8 cellular contexts compared by ENCODE assay signal in genomic region chr5:146751781-146752401, GRCh38.
DNase-seq lines count a peak whose midpoint lies in the region; ATAC-seq, FAIRE-seq and TF ChIP-seq lines count a peak whose summit lies in the region.

No MANE protein-coding gene starts in this region.

- in situ Hi-C loops in HepG2 (cut with HindIII; ENCODE audit: extremely low pct_ligation_motif_present, low pct_unique_long_range_greater_than_20kb), result no loop called here

- no peak for DNase-seq in right lobe of liver
- no peak for DNase-seq in HepG2 (ENCODE audit: low spot score)
- DNase-seq in Jurkat, Clone E6-1 (ENCODE audit: low read depth, low spot score), result peak; percentile 91
- peak; percentile 70 for DNase-seq in activated effector memory CD4-positive, alpha-beta T cell treated with anti-CD3 and anti-CD28 coated beads, Interleukin-2, amount 50 U/mL, for 16 hours
- DNase-seq in stimulated activated CD8-positive, alpha-beta memory T cell treated with anti-CD3 and anti-CD28 coated beads, Interleukin-7, amount 100 ng/mL, for 24 hours (ENCODE audit: low read depth), result peak; percentile 13
- no peak for DNase-seq in substantia nigra (lab: John Stamatoyannopoulos, UW)
- no peak for DNase-seq in NCI-H526 treated with DMSO at 0.1 percent for 48 hours (lab: John Stamatoyannopoulos, UW)
- no peak for DNase-seq in foreskin keratinocyte

- 44% methylated on average over 3 of the region's 3 CpGs for WGBS in right lobe of liver (ENCODE audit: insufficient coverage, low coverage, low lambda C conversion rate, missing lambda C conversion rate)
- WGBS in HepG2 (ENCODE audit: low lambda C conversion rate), result 44% methylated on average over 3 of the region's 3 CpGs

- no peak for FAIRE-seq in HepG2 (lab: Jason Lieb, UNC)

- peaks cover 0 to 35% (median 0%) of the 10 kb centered on the region in 4 donors for H3K4me1 ChIP-seq in right lobe of liver
- no peaks in the 10 kb centered on the region for H3K4me1 ChIP-seq in HepG2 (ENCODE audit: insufficient read depth, low read length)
- H3K4me1 ChIP-seq in foreskin keratinocyte, result no peaks in the 10 kb centered on the region

- peak overlapping the region in 1 of 3 donors; percentile 66 for H3K27ac ChIP-seq in right lobe of liver
- H3K27ac ChIP-seq in HepG2 (ENCODE audit: extremely low read length, insufficient read depth, low read length), result no peak overlapping the region
- H3K27ac ChIP-seq in substantia nigra (ENCODE audit: low read depth, low read length, poor library complexity, severe bottlenecking), result no peak overlapping the region
- H3K27ac ChIP-seq in foreskin keratinocyte, result no peak overlapping the region

- H3K27me3 ChIP-seq in right lobe of liver, result no peaks in the 10 kb centered on the region
- no peaks in the 10 kb centered on the region for H3K27me3 ChIP-seq in HepG2 (ENCODE audit: control insufficient read depth in 1 of 2, insufficient read depth in 2 of 2, low read length in 2 of 2)
- no peaks in the 10 kb centered on the region for H3K27me3 ChIP-seq in foreskin keratinocyte

- no peak overlapping the region for H2AFZ ChIP-seq in HepG2 (ENCODE audit: low read length)

- TF ChIP-seq RAD21 in HepG2 (CRISPR knock-in tag; IDR thresholded peaks at IDR 0.05), result no peak

- POLR2A ChIA-PET in HepG2 (lab: Yijun Ruan, JAX), result no interaction called here

- H3K9ac ChIP-seq in HepG2 (ENCODE audit: insufficient read depth, low read depth, low read length), result no peak overlapping the region

- no TSS peak for BruUV-seq in HepG2 (replicated peaks; lab: Mats Ljungman, UMichigan)

- no peak overlapping the region for H3K4me3 ChIP-seq in right lobe of liver
- no peak overlapping the region for H3K4me3 ChIP-seq in HepG2 (replicated peaks in 1 of 3; ENCODE audit: insufficient read depth in 1 of 3, low read depth in 2 of 3, low read length in 3 of 3)
- no peak overlapping the region for H3K4me3 ChIP-seq in Jurkat, Clone E6-1 (ENCODE audit: low read length)

- no peaks in the 10 kb centered on the region for H3K9me3 ChIP-seq in right lobe of liver
- no peaks in the 10 kb centered on the region for H3K9me3 ChIP-seq in HepG2 (ENCODE audit: low read length)

- H4K20me1 ChIP-seq in HepG2 (ENCODE audit: insufficient read depth, low read length), result no peaks in the 10 kb centered on the region

- H3K79me2 ChIP-seq in HepG2 (ENCODE audit: insufficient read depth, low read length), result no peaks in the 10 kb centered on the region

- TF ChIP-seq POLR2A in right lobe of liver (IDR thresholded peaks at IDR 0.05), result no peak
- no peak for TF ChIP-seq POLR2A in HepG2 (IDR thresholded peaks at IDR 0.05; ENCODE audit: insufficient read depth in 1 of 2, low read depth in 2 of 2, low read length in 2 of 2)

- CTCF ChIA-PET in HepG2 (lab: Yijun Ruan, JAX; ENCODE audit: low intra/inter-chr PET ratio, low total read pairs), result no interaction called here

- intact Hi-C loops in right lobe of liver (cut with DNase I) (no loop called here), HepG2 (cut with micrococcal nuclease; ENCODE audit: unreplicated experiment) (no loop called here)

- no peak overlapping the region for H3K4me2 ChIP-seq in HepG2 (ENCODE audit: low read depth, low read length)

- TF ChIP-seq EP300 in HepG2 (IDR thresholded peaks at IDR 0.05; ENCODE audit: low read depth in 2 of 2, low read length in 2 of 2) (no peak), HepG2 (CRISPR knock-in tag; IDR thresholded peaks at IDR 0.05; ENCODE audit: borderline replicate concordance) (no peak)

- TF ChIP-seq CTCF in right lobe of liver (IDR thresholded peaks at IDR 0.05) (no peak), HepG2 (CRISPR knock-in tag; IDR thresholded peaks at IDR 0.05) (no peak), foreskin keratinocyte (conservative IDR thresholded peaks at IDR 0.05) (no peak)

- no peaks in the 10 kb centered on the region for H3K36me3 ChIP-seq in right lobe of liver
- no peaks in the 10 kb centered on the region for H3K36me3 ChIP-seq in HepG2 (replicated peaks in 1 of 2; ENCODE audit: control insufficient read depth in 1 of 2, insufficient read depth in 2 of 2, low read length in 2 of 2)

- ATAC-seq in right lobe of liver, result peak; percentile 13 to 68 (median 56)
- no peak for ATAC-seq in HepG2
- no peak for ATAC-seq in foreskin keratinocyte

TF ChIP-seq in HepG2, 621 proteins besides CTCF, POLR2A, EP300 and RAD21 (continues in another document):
- TF ChIP-seq TRAFD1 (CRISPR knock-in tag; IDR thresholded peaks at IDR 0.05; ENCODE audit: borderline replicate concordance) (no peak), ZNF263 (CRISPR knock-in tag; IDR thresholded peaks at IDR 0.05) (no peak), ARID4A (CRISPR knock-in tag; IDR thresholded peaks at IDR 0.05; ENCODE audit: borderline replicate concordance) (no peak), HES4 (CRISPR knock-in tag; IDR thresholded peaks at IDR 0.05; ENCODE audit: borderline replicate concordance) (no peak), SIN3B (IDR thresholded peaks at IDR 0.05; ENCODE audit: low read length) (no peak), TRIM24 (CRISPR knock-in tag; IDR thresholded peaks at IDR 0.05) (no peak), ZBTB25 (CRISPR knock-in tag; IDR thresholded peaks at IDR 0.05) (no peak), SATB2 (CRISPR knock-in tag; IDR thresholded peaks at IDR 0.05) (no peak), ZBTB26 (CRISPR knock-in tag; IDR thresholded peaks at IDR 0.05; ENCODE audit: borderline replicate concordance) (no peak), RNF2 (conservative IDR thresholded peaks at IDR 0.05; ENCODE audit: low read depth) (no peak)

Comparison
In these comparisons a context has a peak if more than half of its experiments do, and no peak if none do; other contexts are left out.
1. ATAC-seq: peak in right lobe of liver (4 of 4); none in HepG2 (single experiment) and foreskin keratinocyte (single experiment).
2. DNase-seq: peak in Jurkat, Clone E6-1 (single experiment), activated effector memory CD4-positive, alpha-beta T cell treated with anti-CD3 and anti-CD28 coated beads, Interleukin-2, amount 50 U/mL, for 16 hours (single experiment) and stimulated activated CD8-positive, alpha-beta memory T cell treated with anti-CD3 and anti-CD28 coated beads, Interleukin-7, amount 100 ng/mL, for 24 hours (single experiment); none in right lobe of liver (0 of 3), HepG2 (single experiment), substantia nigra (0 of 49), NCI-H526 treated with DMSO at 0.1 percent for 48 hours (single experiment) and foreskin keratinocyte (0 of 2).